Comparison of ENCODE assay signal across 1 cellular context in genomic region chr1:36397378-36398230, GRCh38.
TF ChIP-seq lines count a peak whose summit lies in the region.

Gene LSM10, minus strand, starts transcription at chr1:36397908. Its CDS starts 3,779 bp downstream, at chr1:36394129.

TF ChIP-seq in IMR-90, 13 proteins besides CTCF, POLR2A, EP300 and RAD21 (continued from another document):
- TF ChIP-seq CEBPB (IDR thresholded peaks at IDR 0.05; ENCODE audit: low read depth, low read length) = no peak
- no peak for TF ChIP-seq MAFK (IDR thresholded peaks at IDR 0.05; ENCODE audit: low read depth, low read length)
- peak; percentile 22; the same call in 1 of the 2 replicates for TF ChIP-seq MAZ (IDR thresholded peaks at IDR 0.05; ENCODE audit: borderline replicate concordance, low read depth, low read length)
- TF ChIP-seq SMC3 (IDR thresholded peaks at IDR 0.05; ENCODE audit: low read depth, low read length) = peak; percentile 1; the same call in 1 of the 2 replicates
- peak; percentile 93; the same call in 1 of the 2 replicates for TF ChIP-seq MXI1 (IDR thresholded peaks at IDR 0.05; ENCODE audit: borderline replicate concordance, low read depth, low read length)
- TF ChIP-seq NFE2L2 (IDR thresholded peaks at IDR 0.05; ENCODE audit: low read depth, low read length) = no peak
